2 cellular contexts compared by ENCODE assay signal in the genomic region with DNA sequence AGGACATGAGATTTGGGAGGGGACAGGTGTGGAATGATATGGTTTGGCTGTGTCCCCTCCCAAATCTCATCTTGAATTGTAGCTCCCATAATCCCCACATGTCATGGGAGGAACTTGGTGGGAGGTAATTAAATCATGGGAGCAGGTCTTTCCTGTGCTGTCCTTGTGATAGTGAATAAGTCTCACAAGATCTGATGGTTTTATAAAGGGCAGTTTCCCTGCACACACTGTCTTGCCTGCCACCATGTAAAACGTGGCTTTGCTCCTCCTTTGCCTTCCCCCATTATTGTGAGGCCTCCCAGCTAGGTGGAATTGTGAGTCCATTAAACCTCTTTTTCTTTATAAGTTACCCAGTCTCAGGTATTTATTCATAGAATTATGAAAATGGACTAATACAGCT.
TF ChIP-seq lines count a peak whose summit lies in the region.

No MANE protein-coding gene starts in this region.

TF ChIP-seq in A549, 52 proteins besides CTCF, POLR2A, EP300 and RAD21:
- TF ChIP-seq ZFP36 (IDR thresholded peaks at IDR 0.05; ENCODE audit: borderline replicate concordance, partially characterized antibody): peak; percentile 12

TF ChIP-seq in K562, 482 proteins besides CTCF, POLR2A, EP300 and RAD21:
- TF ChIP-seq CC2D1A (IDR thresholded peaks at IDR 0.05) (peak; percentile 56; the same call in 1 of the 2 replicates), TRIM24 (IDR thresholded peaks at IDR 0.05) (peak in 1 of 2 experiments; percentile 50; a peak in 1 of 4 replicates), ZFP36 (IDR thresholded peaks at IDR 0.05; ENCODE audit: low read depth, low read length, partially characterized antibody) (peak; percentile 46), CBX3 (IDR thresholded peaks at IDR 0.05; ENCODE audit: borderline replicate concordance in 1 of 2, low read length in 2 of 2) (peak in 1 of 2 experiments; percentile 30; a peak in 1 of 3 replicates), ZNF431 (CRISPR knock-in tag; IDR thresholded peaks at IDR 0.05) (peak; percentile 91)
- TF ChIP-seq, protein P1, sequence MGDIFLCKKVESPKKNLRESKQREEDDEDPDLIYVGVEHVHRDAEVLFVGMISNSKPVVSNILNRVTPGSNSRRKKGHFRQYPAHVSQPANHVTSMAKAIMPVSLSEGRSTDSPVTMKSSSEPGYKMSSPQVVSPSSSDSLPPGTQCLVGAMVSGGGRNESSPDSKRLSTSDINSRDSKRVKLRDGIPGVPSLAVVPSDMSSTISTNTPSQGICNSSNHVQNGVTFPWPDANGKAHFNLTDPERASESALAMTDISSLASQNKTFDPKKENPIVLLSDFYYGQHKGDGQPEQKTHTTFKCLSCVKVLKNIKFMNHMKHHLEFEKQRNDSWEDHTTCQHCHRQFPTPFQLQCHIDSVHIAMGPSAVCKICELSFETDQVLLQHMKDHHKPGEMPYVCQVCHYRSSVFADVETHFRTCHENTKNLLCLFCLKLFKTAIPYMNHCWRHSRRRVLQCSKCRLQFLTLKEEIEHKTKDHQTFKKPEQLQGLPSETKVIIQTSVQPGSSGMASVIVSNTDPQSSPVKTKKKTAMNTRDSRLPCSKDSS (IDR thresholded peaks at IDR 0.05; ENCODE audit: low read depth, partially characterized antibody): peak; percentile 72
- TF ChIP-seq, protein P2, sequence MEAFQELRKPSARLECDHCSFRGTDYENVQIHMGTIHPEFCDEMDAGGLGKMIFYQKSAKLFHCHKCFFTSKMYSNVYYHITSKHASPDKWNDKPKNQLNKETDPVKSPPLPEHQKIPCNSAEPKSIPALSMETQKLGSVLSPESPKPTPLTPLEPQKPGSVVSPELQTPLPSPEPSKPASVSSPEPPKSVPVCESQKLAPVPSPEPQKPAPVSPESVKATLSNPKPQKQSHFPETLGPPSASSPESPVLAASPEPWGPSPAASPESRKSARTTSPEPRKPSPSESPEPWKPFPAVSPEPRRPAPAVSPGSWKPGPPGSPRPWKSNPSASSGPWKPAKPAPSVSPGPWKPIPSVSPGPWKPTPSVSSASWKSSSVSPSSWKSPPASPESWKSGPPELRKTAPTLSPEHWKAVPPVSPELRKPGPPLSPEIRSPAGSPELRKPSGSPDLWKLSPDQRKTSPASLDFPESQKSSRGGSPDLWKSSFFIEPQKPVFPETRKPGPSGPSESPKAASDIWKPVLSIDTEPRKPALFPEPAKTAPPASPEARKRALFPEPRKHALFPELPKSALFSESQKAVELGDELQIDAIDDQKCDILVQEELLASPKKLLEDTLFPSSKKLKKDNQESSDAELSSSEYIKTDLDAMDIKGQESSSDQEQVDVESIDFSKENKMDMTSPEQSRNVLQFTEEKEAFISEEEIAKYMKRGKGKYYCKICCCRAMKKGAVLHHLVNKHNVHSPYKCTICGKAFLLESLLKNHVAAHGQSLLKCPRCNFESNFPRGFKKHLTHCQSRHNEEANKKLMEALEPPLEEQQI (IDR thresholded peaks at IDR 0.05): peak; percentile 67; the same call in 1 of the 2 replicates
TF ChIP-seq in K562: peak in this region for 7; not testable (repeated sequence) for 475.
